ENCODE assay signal across 1 cellular context in the genomic region with DNA sequence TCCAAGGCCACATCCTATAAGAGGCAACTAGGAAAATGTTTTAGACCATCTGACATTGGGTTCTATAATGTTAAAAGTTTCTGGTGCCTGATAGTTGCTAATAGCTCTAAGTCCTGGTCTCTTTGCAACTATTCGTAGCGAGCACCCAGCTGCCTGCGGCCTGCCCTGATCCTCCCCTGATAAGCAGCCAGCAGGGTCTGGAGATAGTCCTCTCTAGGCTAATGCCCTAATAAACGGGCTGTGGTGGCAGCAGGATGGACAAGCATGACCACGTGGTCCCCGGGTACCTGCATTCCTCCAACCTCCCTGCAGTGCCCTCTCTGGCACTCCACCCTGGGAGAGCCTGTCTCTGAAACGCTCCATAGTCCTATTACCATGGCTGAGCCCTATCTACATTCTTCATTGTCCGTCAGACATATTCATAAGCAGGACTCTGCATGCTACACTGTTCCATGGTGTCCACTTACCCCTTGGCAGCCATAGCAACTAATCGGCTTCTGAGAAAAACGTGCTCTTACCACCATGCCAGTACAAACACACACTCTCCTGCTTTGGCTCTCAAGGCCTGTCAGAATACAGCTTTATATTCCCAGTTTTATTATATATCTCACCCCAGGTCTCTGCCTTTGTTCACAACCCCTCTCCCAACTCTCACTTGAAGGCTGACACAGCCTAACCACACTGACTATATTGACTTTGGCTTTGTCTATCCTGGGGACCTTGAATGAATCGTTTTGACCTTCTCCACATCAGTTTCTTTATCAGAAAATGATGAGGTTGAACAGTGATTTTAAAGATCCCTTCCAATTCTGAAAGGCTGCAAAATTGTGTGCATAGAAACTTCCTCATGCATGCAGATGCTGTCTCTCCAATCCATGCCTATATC.
TF ChIP-seq lines count a peak whose summit lies in the region.

No MANE protein-coding gene starts in this region.

TF ChIP-seq in H1, 55 proteins besides CTCF, POLR2A, EP300 and RAD21 (continued from another document):
- TF ChIP-seq KDM4A (IDR thresholded peaks at IDR 0.05; ENCODE audit: low read depth, low read length, severe bottlenecking), result no peak
- TF ChIP-seq TEAD4 (IDR thresholded peaks at IDR 0.05; ENCODE audit: low read depth, low read length), result no peak
- TF ChIP-seq SIN3A (conservative IDR thresholded peaks at IDR 0.05 in 1 of 2, IDR thresholded peaks at IDR 0.05 in 1 of 2; ENCODE audit: low read depth in 1 of 2, low read length in 2 of 2), result no peak
- no peak for TF ChIP-seq ZNF274 (IDR thresholded peaks at IDR 0.05; ENCODE audit: borderline replicate concordance, extremely low read depth, low read length)
- TF ChIP-seq, protein P1, sequence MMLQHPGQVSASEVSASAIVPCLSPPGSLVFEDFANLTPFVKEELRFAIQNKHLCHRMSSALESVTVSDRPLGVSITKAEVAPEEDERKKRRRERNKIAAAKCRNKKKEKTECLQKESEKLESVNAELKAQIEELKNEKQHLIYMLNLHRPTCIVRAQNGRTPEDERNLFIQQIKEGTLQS (IDR thresholded peaks at IDR 0.05; ENCODE audit: insufficient read depth, low read depth, low read length), result no peak
- TF ChIP-seq RBBP5 (IDR thresholded peaks at IDR 0.05; ENCODE audit: borderline replicate concordance, low read depth, low read length), result no peak
- no peak for TF ChIP-seq SP2 (IDR thresholded peaks at IDR 0.05; ENCODE audit: low read length)
